In the genomic region with DNA sequence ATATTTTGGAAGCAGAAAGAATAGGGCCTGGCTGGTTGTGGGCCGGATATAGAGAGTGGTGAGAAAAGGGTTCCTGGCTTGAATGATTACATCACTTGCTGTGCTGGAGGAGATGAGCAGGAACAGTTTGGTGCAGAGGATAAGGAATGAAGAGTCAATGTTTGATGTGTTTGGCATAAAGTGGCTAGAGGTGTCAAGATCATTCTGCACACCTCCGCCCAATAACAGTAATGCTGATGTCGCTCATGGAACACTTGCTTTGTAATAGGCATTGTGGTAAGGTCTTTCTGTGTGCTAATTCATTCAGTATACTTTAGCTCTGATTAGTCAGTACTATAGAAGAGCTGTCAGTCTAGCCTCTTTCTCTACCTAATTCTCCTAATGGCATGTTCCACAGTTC, we compare ENCODE assay signal across 28 cellular contexts. TPM values are rescaled to one million over a fixed set of nuclear protein-coding genes. Genes with fewer than 3 reads are reported as not detected.
DNase-seq lines count a peak whose midpoint lies in the region; ATAC-seq and TF ChIP-seq lines count a peak whose summit lies in the region.
"Had no signal": no experiment of that assay in that cellular context is flagged by ENCODE, and none has a peak within 500 bp of the region (broad histone marks: within the 10 kb centered on the region; RNA-seq: fewer than 3 reads in every experiment).

No MANE protein-coding gene starts in this region.

- H3K27ac ChIP-seq in CD8-positive, alpha-beta T cell (ENCODE audit: low read depth, low read length): no peak overlapping the region
- H3K27ac ChIP-seq: 22Rv1; A549; BLaER1; BLaER1 treated with 17β-estradiol and CSF1 and Interleukin-3, amounts not matched to agents 10 nM and 100 nM; C4-2B had no signal

- no peaks in the 10 kb centered on the region for H3K36me3 Mint-ChIP-seq in CD8-positive, alpha-beta T cell
- H3K36me3 Mint-ChIP-seq: CD14-positive monocyte; CD4-positive, alpha-beta memory T cell; CD4-positive, CD25-positive, alpha-beta regulatory T cell had no signal

- peaks cover 4% of the 10 kb centered on the region for H3K27me3 Mint-ChIP-seq in CD8-positive, alpha-beta T cell (ENCODE audit: low read depth)
- H3K27me3 Mint-ChIP-seq: CD4-positive, CD25-positive, alpha-beta regulatory T cell had no signal

- H3K4me1 ChIP-seq in CD8-positive, alpha-beta T cell (ENCODE audit: insufficient read depth, low read length): no peaks in the 10 kb centered on the region
- H3K4me1 ChIP-seq: A549, BE2C, Caco-2 had no signal

- H3K27ac Mint-ChIP-seq in CD8-positive, alpha-beta T cell: peak overlapping the region; percentile 42
- H3K27ac Mint-ChIP-seq: B cell; CD14-positive monocyte; CD4-positive, alpha-beta memory T cell; CD4-positive, alpha-beta T cell; CD4-positive, CD25-positive, alpha-beta regulatory T cell; CD8-positive, alpha-beta memory T cell had no signal

- no peak for ATAC-seq in CD8-positive, alpha-beta T cell
- ATAC-seq in GM21447 (IDR thresholded peaks at IDR 0.05; ENCODE audit: unreplicated experiment): no peak
- ATAC-seq: A549 had no signal

- no peaks in the 10 kb centered on the region for H3K9me3 Mint-ChIP-seq in CD8-positive, alpha-beta T cell
- H3K9me3 Mint-ChIP-seq: CD4-positive, alpha-beta memory T cell; CD4-positive, alpha-beta T cell; CD4-positive, CD25-positive, alpha-beta regulatory T cell; CD8-positive, alpha-beta memory T cell had no signal

- TF ChIP-seq CTCF in CD8-positive, alpha-beta T cell (IDR thresholded peaks at IDR 0.05): no peak

- CTCF ChIA-PET in CD8-positive, alpha-beta T cell (lab: Charles Lee): interaction anchor here (1.0 to 1.5 kb wide), 3 partner anchors 8 to 13 kb away, joined by 3 to 4 read pairs (median 3); no protein-coding TSS in a partner anchor

- POLR2A ChIA-PET in CD8-positive, alpha-beta T cell (lab: Charles Lee): no interaction called here

- H3K4me3 ChIP-seq in CD8-positive, alpha-beta T cell (ENCODE audit: low read depth, low read length): no peak overlapping the region
- H3K4me3 ChIP-seq: A549; BLaER1; BLaER1 treated with 17β-estradiol and CSF1 and Interleukin-3, amounts not matched to agents 10 nM and 100 nM had no signal

- intact Hi-C loops in CD8-positive, alpha-beta T cell (cut with DNase I, micrococcal nuclease): no loop called here

- H3K9me3 ChIP-seq in CD8-positive, alpha-beta T cell (ENCODE audit: low read length): no peaks in the 10 kb centered on the region
- H3K9me3 ChIP-seq: A549; BE2C; BLaER1; BLaER1 treated with 17β-estradiol and CSF1 and Interleukin-3, amounts not matched to agents 10 nM and 100 nM; Caco-2 had no signal

- no peaks in the 10 kb centered on the region for H3K4me1 Mint-ChIP-seq in CD8-positive, alpha-beta T cell (ENCODE audit: low read depth)
- H3K4me1 Mint-ChIP-seq: B cell; CD4-positive, alpha-beta memory T cell; CD8-positive, alpha-beta memory T cell had no signal

- no peak for DNase-seq in CD8-positive, alpha-beta T cell
- DNase-seq: 8988T; ACHN; AML-193; BE2C; C1 segment of cervical spinal cord; Caco-2; Calu3; CD4-positive, alpha-beta memory T cell; CD4-positive, alpha-beta T cell; CD4-positive, CD25-positive, alpha-beta regulatory T cell; CD8-positive, alpha-beta memory T cell; COR-L47; DMS 273 treated with DMSO at 0.1 percent for 48 hours; DMS153; DMS53; DMS79; DMS79 treated with DMSO at 0.1 percent for 48 hours; DND-41; EL had no signal

- H3K4me3 Mint-ChIP-seq in CD8-positive, alpha-beta T cell: no peak overlapping the region
- H3K4me3 Mint-ChIP-seq: B cell; CD14-positive monocyte; CD4-positive, alpha-beta memory T cell; CD4-positive, alpha-beta T cell; CD4-positive, CD25-positive, alpha-beta regulatory T cell; CD8-positive, alpha-beta memory T cell had no signal

- no peaks in the 10 kb centered on the region for H3K36me3 ChIP-seq in CD8-positive, alpha-beta T cell (ENCODE audit: insufficient read depth, low read length)
- H3K36me3 ChIP-seq: BE2C had no signal

- no peaks in the 10 kb centered on the region for H3K27me3 ChIP-seq in CD8-positive, alpha-beta T cell (ENCODE audit: insufficient read depth, low read length)
- H3K27me3 ChIP-seq: BE2C; BLaER1; BLaER1 treated with 17β-estradiol and CSF1 and Interleukin-3, amounts not matched to agents 10 nM and 100 nM had no signal

RNA-seq across cellular contexts. Expression of gene RAVER2, which starts 48.0 kb away (rescaled TPM):
- total RNA-seq in CD8-positive, alpha-beta T cell: 1 to 10 TPM; 1.1 TPM
